Comparison of ENCODE assay signal across 14 cellular contexts in genomic region chr4:174613979-174614378, GRCh38.
"Had no signal": no experiment of that assay in that cellular context is flagged by ENCODE, and none has a peak within 500 bp of the region (broad histone marks: within the 10 kb centered on the region; RNA-seq: fewer than 3 reads in every experiment).

No MANE protein-coding gene starts in this region.

- H3K9me3 ChIP-seq: esophagus squamous epithelium, psoas muscle, transverse colon had no signal

- H3K36me3 ChIP-seq: esophagus squamous epithelium, heart left ventricle, right lobe of liver, transverse colon had no signal

- H3K27ac ChIP-seq: esophagus squamous epithelium, heart left ventricle, psoas muscle, right lobe of liver, transverse colon had no signal

- H3K4me3 Mint-ChIP-seq: activated CD8-positive, alpha-beta T cell treated with anti-CD3 and anti-CD28 coated beads, Interleukin-2, amount 10 ng/mL, durations not matched to agents 7 days and 5 days; activated naive CD4-positive, alpha-beta T cell treated with anti-CD3 and anti-CD28 coated beads for 36 hours; nephron; stimulated activated naive B cell treated with anti-CD40 and anti-IgM and Interleukin-4, amounts not matched to agents 10 μg/mL and 1 μg/mL and 100 μg/mL, for 72 hours had no signal

- H3K4me1 ChIP-seq: esophagus squamous epithelium, psoas muscle, right lobe of liver had no signal

- H3K27ac Mint-ChIP-seq: activated CD8-positive, alpha-beta T cell treated with anti-CD3 and anti-CD28 coated beads, Interleukin-2, amount 10 ng/mL, durations not matched to agents 7 days and 5 days; activated naive CD4-positive, alpha-beta T cell treated with anti-CD3 and anti-CD28 coated beads for 36 hours; nephron; stimulated activated naive B cell treated with anti-CD40 and anti-IgM and Interleukin-4, amounts not matched to agents 10 μg/mL and 1 μg/mL and 100 μg/mL, for 72 hours had no signal

- H3K4me3 ChIP-seq: esophagus squamous epithelium, heart left ventricle, psoas muscle, right lobe of liver, transverse colon had no signal

- H3K27me3 ChIP-seq: esophagus squamous epithelium, heart left ventricle, right lobe of liver, transverse colon had no signal

- H3K4me1 Mint-ChIP-seq: nephron; stimulated activated naive B cell treated with anti-CD40 and anti-IgM and Interleukin-4, amounts not matched to agents 10 μg/mL and 1 μg/mL and 100 μg/mL, for 72 hours had no signal

- ATAC-seq: activated CD8-positive, alpha-beta T cell treated with anti-CD3 and anti-CD28 coated beads, Interleukin-2, amount 10 ng/mL, durations not matched to agents 7 days and 5 days; psoas muscle; right lobe of liver; stimulated activated naive B cell treated with anti-CD40 and anti-IgM and Interleukin-4, amounts not matched to agents 10 μg/mL and 1 μg/mL and 100 μg/mL, for 72 hours had no signal

- DNase-seq: activated CD4-positive, alpha-beta T cell treated with anti-CD3 and anti-CD28 coated beads for 4 hours; activated CD8-positive, alpha-beta memory T cell treated with anti-CD3 and anti-CD28 coated beads, Interleukin-2, amount 50 U/mL, for 48 hours; activated CD8-positive, alpha-beta T cell treated with anti-CD3 and anti-CD28 coated beads, Interleukin-2, amount 10 ng/mL, durations not matched to agents 7 days and 5 days; activated naive CD4-positive, alpha-beta T cell treated with anti-CD3 and anti-CD28 coated beads for 36 hours; esophagus squamous epithelium; foreskin fibroblast; heart left ventricle; psoas muscle; right lobe of liver; stimulated activated CD4-positive, alpha-beta T cell treated with anti-CD3 and anti-CD28 coated beads, Interleukin-1b, Interleukin-23, amount 100 ng/mL, for 48 hours; stimulated activated naive B cell treated with anti-CD40 and anti-IgM and Interleukin-4, amounts not matched to agents 10 μg/mL and 1 μg/mL and 100 μg/mL, for 72 hours; T-helper 2 cell; transverse colon had no signal
